11 cellular contexts compared by ENCODE assay signal in the genomic region with DNA sequence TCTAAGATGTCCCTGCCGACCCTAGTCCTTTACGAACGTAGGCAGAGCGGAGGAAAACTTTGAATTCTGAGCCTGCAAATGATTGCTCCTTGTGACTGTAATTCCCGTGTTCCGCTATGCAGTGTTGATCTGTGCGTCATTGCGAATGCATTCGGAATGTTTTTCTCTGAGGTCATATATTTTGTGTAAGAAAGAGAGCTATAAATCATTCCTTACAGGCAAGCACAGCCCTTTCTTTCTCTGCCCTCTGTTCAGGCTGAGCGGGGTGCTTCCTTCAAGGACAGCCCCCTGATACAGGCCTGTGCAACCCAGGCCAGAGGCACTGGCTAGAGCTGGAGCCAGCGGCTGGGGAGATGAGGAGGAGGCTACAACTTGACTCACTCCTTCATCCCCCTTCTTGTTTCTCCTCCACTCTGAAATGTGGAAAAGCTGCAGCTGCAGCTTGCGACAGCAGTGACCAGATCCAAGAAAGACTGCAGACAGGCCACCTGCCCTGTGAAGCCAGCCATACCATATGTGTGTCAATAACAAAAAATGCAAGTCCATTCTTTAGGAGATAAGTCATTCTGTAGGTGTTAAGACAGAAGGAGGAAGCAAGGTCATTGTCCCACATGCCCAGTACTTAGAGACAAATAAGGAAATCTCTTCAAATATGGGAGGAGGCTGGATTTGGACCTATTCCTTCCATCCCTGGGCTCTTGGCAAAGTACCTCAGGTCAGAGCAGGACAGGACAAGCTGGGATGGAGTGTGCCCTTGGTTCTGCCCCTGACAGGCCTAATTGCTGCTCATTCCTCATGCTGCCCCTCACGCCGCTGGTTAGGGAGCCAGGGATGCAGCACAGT.
DNase-seq lines count a peak whose midpoint lies in the region; ATAC-seq and TF ChIP-seq lines count a peak whose summit lies in the region.
"Had no signal": no experiment of that assay in that cellular context is flagged by ENCODE, and none has a peak within 500 bp of the region (broad histone marks: within the 10 kb centered on the region; RNA-seq: fewer than 3 reads in every experiment).

No MANE protein-coding gene starts in this region.

- peaks cover 4% of the 10 kb centered on the region for H3K27me3 Mint-ChIP-seq in brain

- no peak overlapping the region for H3K4me3 Mint-ChIP-seq in brain

- TF ChIP-seq CTCF in brain (conservative IDR thresholded peaks at IDR 0.05) = no peak

- H3K27ac ChIP-seq in stomach smooth muscle (ENCODE audit: low read length) = peak overlapping the region; percentile 83

- DNase-seq in HEK293T (ENCODE audit: extremely low spot score) (no peak), iris pigment epithelial cell (ENCODE audit: low read depth) (peak; percentile 27)
- DNase-seq in activated CD4-positive, alpha-beta T cell treated with anti-CD3 and anti-CD28 coated beads, Interleukin-2, amount 50 U/mL, for 1 hour = no peak
- DNase-seq in activated naive CD4-positive, alpha-beta T cell treated with Interleukin-2 at 50 U/mL for 16 hours = no peak
- DNase-seq: GDM1, mucosa of descending colon, NCI-H446 treated with DMSO at 0.1 percent for 48 hours had no signal

- H3K9me3 Mint-ChIP-seq in brain = no peaks in the 10 kb centered on the region

- CTCF ChIA-PET in HEK293T (lab: Yijun Ruan, JAX) = no interaction called here

- H3K9ac ChIP-seq in stomach smooth muscle (ENCODE audit: low read length in 2 of 2) = peak overlapping the region; percentile 50 to 71

- H3K36me3 ChIP-seq in stomach smooth muscle (ENCODE audit: control insufficient read depth in 2 of 2, insufficient read depth in 2 of 2, low read length in 2 of 2) = no peaks in the 10 kb centered on the region

- ATAC-seq in HG03159 (IDR thresholded peaks at IDR 0.05; ENCODE audit: unreplicated experiment) (no peak), GM19452 (IDR thresholded peaks at IDR 0.05; ENCODE audit: unreplicated experiment) (no peak)
- ATAC-seq: mucosa of descending colon had no signal

- peaks cover 25% of the 10 kb centered on the region for H3K4me1 ChIP-seq in stomach smooth muscle (ENCODE audit: control insufficient read depth, insufficient read depth, low read length)

- H3K4me3 ChIP-seq in stomach smooth muscle (ENCODE audit: low read length in 2 of 2) = no peak overlapping the region
- H3K4me3 ChIP-seq: mucosa of descending colon had no signal

- H3K36me3 Mint-ChIP-seq in brain = no peaks in the 10 kb centered on the region

- POLR2A ChIA-PET in HEK293T (lab: Yijun Ruan, JAX) = no interaction called here

- H3K27me3 ChIP-seq in stomach smooth muscle (ENCODE audit: control insufficient read depth in 1 of 2, insufficient read depth in 2 of 2, low read length in 2 of 2) = no peaks in the 10 kb centered on the region

- no peaks in the 10 kb centered on the region for H3K9me3 ChIP-seq in stomach smooth muscle (ENCODE audit: control insufficient read depth in 2 of 2, low read length in 2 of 2)
- H3K9me3 ChIP-seq: mucosa of descending colon had no signal

- peak overlapping the region in 3 of 5 experiments; percentile 51 to 76 (median 58) for H3K27ac Mint-ChIP-seq in brain

- peaks cover 55% of the 10 kb centered on the region for H3K4me1 Mint-ChIP-seq in brain

TF ChIP-seq in HEK293T, 16 proteins besides CTCF, POLR2A, EP300 and RAD21:
- TF ChIP-seq SUZ12 (IDR thresholded peaks at IDR 0.05) = no peak
- TF ChIP-seq TARDBP (IDR thresholded peaks at IDR 0.05) = no peak
- no peak for TF ChIP-seq LEF1 (IDR thresholded peaks at IDR 0.05; ENCODE audit: borderline replicate concordance)
- TF ChIP-seq, protein P1, sequence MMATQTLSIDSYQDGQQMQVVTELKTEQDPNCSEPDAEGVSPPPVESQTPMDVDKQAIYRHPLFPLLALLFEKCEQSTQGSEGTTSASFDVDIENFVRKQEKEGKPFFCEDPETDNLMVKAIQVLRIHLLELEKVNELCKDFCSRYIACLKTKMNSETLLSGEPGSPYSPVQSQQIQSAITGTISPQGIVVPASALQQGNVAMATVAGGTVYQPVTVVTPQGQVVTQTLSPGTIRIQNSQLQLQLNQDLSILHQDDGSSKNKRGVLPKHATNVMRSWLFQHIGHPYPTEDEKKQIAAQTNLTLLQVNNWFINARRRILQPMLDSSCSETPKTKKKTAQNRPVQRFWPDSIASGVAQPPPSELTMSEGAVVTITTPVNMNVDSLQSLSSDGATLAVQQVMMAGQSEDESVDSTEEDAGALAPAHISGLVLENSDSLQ (IDR thresholded peaks at IDR 0.05) = peak; percentile 62
- TF ChIP-seq ELF4 (IDR thresholded peaks at IDR 0.05) = no peak
- no peak for TF ChIP-seq SP1 (IDR thresholded peaks at IDR 0.05)
- no peak for TF ChIP-seq L3MBTL2 (conservative IDR thresholded peaks at IDR 0.05)
